Comparison of ENCODE assay signal across 13 cellular contexts in genomic region chr14:59306775-59307174, GRCh38.
DNase-seq lines count a peak whose midpoint lies in the region; ATAC-seq and TF ChIP-seq lines count a peak whose summit lies in the region.
"Had no signal": no experiment of that assay in that cellular context is flagged by ENCODE, and none has a peak within 500 bp of the region (broad histone marks: within the 10 kb centered on the region; RNA-seq: fewer than 3 reads in every experiment).

No MANE protein-coding gene starts in this region.

- H3K27ac Mint-ChIP-seq in activated T-helper 17 cell treated with anti-CD3 and anti-CD28 coated beads, Interleukin-2, amount 50 U/mL, for 72 hours, result no peak overlapping the region

- H3K27me3 ChIP-seq in cardiac muscle cell, result no peaks in the 10 kb centered on the region
- H3K27me3 ChIP-seq in thyroid gland, result no peaks in the 10 kb centered on the region
- H3K27me3 ChIP-seq: right atrium auricular region had no signal

- DNase-seq in cardiac muscle cell (ENCODE audit: low read depth in 1 of 2, low spot score in 1 of 2), result peak in 1 of 2 donors; percentile 49
- no peak for DNase-seq in Right ventricle myocardium inferior (ENCODE audit: missing footprints)
- peak; percentile 75 for DNase-seq in islet precursor cell
- no peak for DNase-seq in thyroid gland
- no peak for DNase-seq in AG08395 (ENCODE audit: low spot score)
- DNase-seq in activated CD4-positive, alpha-beta T cell treated with anti-CD3 and anti-CD28 coated beads, Interleukin-2, amount 50 U/mL, for 1 hour, result no peak
- DNase-seq: anterior cingulate cortex, NCI-H1048, NCI-H526 treated with DMSO at 0.1 percent for 48 hours, T-helper 2 cell had no signal

- 92 to 100% methylated on average over 1 of the region's 1 CpG for WGBS in thyroid gland, 2 donors

- peaks cover 36% of the 10 kb centered on the region for H3K4me1 ChIP-seq in cardiac muscle cell (ENCODE audit: low read depth)
- H3K4me1 ChIP-seq in thyroid gland, result peaks cover 32 to 35% of the 10 kb centered on the region in 2 donors

- ATAC-seq in Right ventricle myocardium inferior, result no peak
- peak; percentile 61 for ATAC-seq in activated T-helper 17 cell treated with anti-CD3 and anti-CD28 coated beads, Interleukin-2, amount 50 U/mL, for 72 hours (replicated peaks)
- ATAC-seq in HG02973 (IDR thresholded peaks at IDR 0.05; ENCODE audit: unreplicated experiment), result no peak

- H3K9me3 ChIP-seq in cardiac muscle cell (ENCODE audit: low read depth) (no peaks in the 10 kb centered on the region), thyroid gland (no peaks in the 10 kb centered on the region)
- H3K9me3 ChIP-seq: right atrium auricular region had no signal

- H3K9me3 Mint-ChIP-seq in activated T-helper 17 cell treated with anti-CD3 and anti-CD28 coated beads, Interleukin-2, amount 50 U/mL, for 72 hours, result no peaks in the 10 kb centered on the region

- no peak for TF ChIP-seq CTCF in cardiac muscle cell (IDR thresholded peaks at IDR 0.05; ENCODE audit: low read depth, low read length)
- TF ChIP-seq CTCF in thyroid gland (IDR thresholded peaks at IDR 0.05), result no peak

- H3K4me3 ChIP-seq in cardiac muscle cell (no peak overlapping the region), thyroid gland (replicated peaks in 1 of 3) (no peak overlapping the region)
- H3K4me3 ChIP-seq: right atrium auricular region had no signal

- no peak overlapping the region for H3K4me3 Mint-ChIP-seq in activated T-helper 17 cell treated with anti-CD3 and anti-CD28 coated beads, Interleukin-2, amount 50 U/mL, for 72 hours

- H3K36me3 Mint-ChIP-seq in activated T-helper 17 cell treated with anti-CD3 and anti-CD28 coated beads, Interleukin-2, amount 50 U/mL, for 72 hours (ENCODE audit: low read depth), result no peaks in the 10 kb centered on the region

- no peaks in the 10 kb centered on the region for H3K27me3 Mint-ChIP-seq in activated T-helper 17 cell treated with anti-CD3 and anti-CD28 coated beads, Interleukin-2, amount 50 U/mL, for 72 hours

- intact Hi-C loops in Right ventricle myocardium inferior (cut with DNase I), result loop anchor here (5.0 kb wide), 1 partner anchor 39 kb away; no protein-coding TSS in a partner anchor
- intact Hi-C loops in thyroid gland (cut with DNase I), result no loop called here

- no peaks in the 10 kb centered on the region for H3K4me1 Mint-ChIP-seq in activated T-helper 17 cell treated with anti-CD3 and anti-CD28 coated beads, Interleukin-2, amount 50 U/mL, for 72 hours

- H3K27ac ChIP-seq in cardiac muscle cell (peak overlapping the region; percentile 70), thyroid gland (peak overlapping the region in 2 of 3 donors; percentile 16 to 66)

- TF ChIP-seq POLR2A in thyroid gland (IDR thresholded peaks at IDR 0.05), result no peak

- H3K36me3 ChIP-seq in cardiac muscle cell (no peaks in the 10 kb centered on the region), thyroid gland (no peaks in the 10 kb centered on the region)
- H3K36me3 ChIP-seq: right atrium auricular region had no signal
